ENCODE assay signal across 7 cellular contexts in genomic region chr5:132513618-132514336, GRCh38. TPM values are rescaled to one million over a fixed set of nuclear protein-coding genes. Genes with fewer than 3 reads are reported as not detected.
"Had no signal": no experiment of that assay in that cellular context is flagged by ENCODE, and none has a peak within 500 bp of the region (broad histone marks: within the 10 kb centered on the region; RNA-seq: fewer than 3 reads in every experiment).

No MANE protein-coding gene starts in this region.

RNA-seq across cellular contexts. Expression of gene IL5, which starts 29.5 kb away (rescaled TPM):
- total RNA-seq: HepG2, IMR-90, MCF 10A, OCI-LY7, PC-3, SK-MEL-5 had no signal
- polyA plus RNA-seq: HepG2, IMR-90, SK-N-SH had no signal
